ENCODE assay signal across 8 cellular contexts in the genomic region with DNA sequence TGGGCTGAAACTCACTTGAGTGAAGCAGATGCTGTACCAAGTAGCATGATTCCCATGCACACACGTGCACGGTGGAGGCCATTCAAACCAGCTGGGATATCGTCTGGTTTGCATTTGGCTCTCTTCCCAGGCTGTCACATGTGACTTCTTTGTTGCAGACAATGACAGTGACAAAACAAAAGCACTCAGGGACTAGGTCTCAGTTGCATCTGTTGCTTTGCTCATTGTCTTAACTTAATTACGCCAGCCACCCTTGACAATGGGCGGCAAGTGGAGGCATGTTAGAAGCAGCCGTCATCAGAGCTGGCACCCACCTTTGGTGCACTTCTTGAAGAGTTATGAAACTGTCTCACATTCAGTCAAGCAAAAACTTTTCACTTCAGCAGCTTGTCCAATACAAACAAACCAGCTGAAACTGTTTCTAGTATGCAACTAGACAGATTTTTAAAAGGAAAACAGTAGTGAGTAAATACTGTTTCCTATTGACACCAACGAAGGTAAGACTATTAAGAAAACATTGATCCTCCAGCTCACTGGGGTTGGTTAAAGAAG.
A peak's percentile ranks its signal among the peaks of the same experiment; 100 is the strongest.
DNase-seq lines count a peak whose midpoint lies in the region; ATAC-seq, FAIRE-seq and TF ChIP-seq lines count a peak whose summit lies in the region.

No MANE protein-coding gene starts in this region.

- TF ChIP-seq POLR2A in GM12891 (IDR thresholded peaks at IDR 0.05; ENCODE audit: low read depth, low read length), result no peak

- no peak for TF ChIP-seq CTCF in GM13976 (IDR thresholded peaks at IDR 0.05; ENCODE audit: borderline replicate concordance, control extremely low read depth, extremely low read depth, insufficient read depth, missing control alignments)

- peak; percentile 71 for ATAC-seq in HG03571 (IDR thresholded peaks at IDR 0.05; ENCODE audit: unreplicated experiment)
- ATAC-seq in HG02884 (IDR thresholded peaks at IDR 0.05; ENCODE audit: unreplicated experiment), result no peak

- peak; percentile 90 for FAIRE-seq in GM12891 (lab: Jason Lieb, UNC)

- DNase-seq in GM12891 (ENCODE audit: insufficient read length, low spot score) (no peak), amygdala (lab: John Stamatoyannopoulos, UW) (peak in 46 of 56 donors; percentile 7 to 80 (median 45)), midbrain (lab: John Stamatoyannopoulos, UW) (peak; percentile 79), GM13976 (ENCODE audit: low spot score) (no peak), GM19238 (ENCODE audit: insufficient read length, low spot score) (no peak), KBM-7 (no peak)

- in situ Hi-C loops in GM13976 (cut with MboI; ENCODE audit: low sequenced_read_pairs, unreplicated experiment), result no loop called here
- in situ Hi-C loops in KBM-7 (cut with MboI; ENCODE audit: low pct_unique_long_range_greater_than_20kb, low sequenced_read_pairs), result no loop called here

TF ChIP-seq in GM12891, 5 proteins besides CTCF, POLR2A, EP300 and RAD21:
- TF ChIP-seq PAX5 (IDR thresholded peaks at IDR 0.05; ENCODE audit: insufficient read depth, low read length, severe bottlenecking), result peak; percentile 19
- no peak for TF ChIP-seq POU2F2 (IDR thresholded peaks at IDR 0.05; ENCODE audit: low read depth, low read length)

Comparison
In these comparisons a context has a peak if more than half of its experiments do, and no peak if none do; other contexts are left out.
1. DNase-seq: peak in amygdala (46 of 56) and midbrain (single experiment); none in GM12891 (single experiment), GM13976 (single experiment), GM19238 (single experiment) and KBM-7 (single experiment).